ENCODE assay signal across 20 cellular contexts in the genomic region with DNA sequence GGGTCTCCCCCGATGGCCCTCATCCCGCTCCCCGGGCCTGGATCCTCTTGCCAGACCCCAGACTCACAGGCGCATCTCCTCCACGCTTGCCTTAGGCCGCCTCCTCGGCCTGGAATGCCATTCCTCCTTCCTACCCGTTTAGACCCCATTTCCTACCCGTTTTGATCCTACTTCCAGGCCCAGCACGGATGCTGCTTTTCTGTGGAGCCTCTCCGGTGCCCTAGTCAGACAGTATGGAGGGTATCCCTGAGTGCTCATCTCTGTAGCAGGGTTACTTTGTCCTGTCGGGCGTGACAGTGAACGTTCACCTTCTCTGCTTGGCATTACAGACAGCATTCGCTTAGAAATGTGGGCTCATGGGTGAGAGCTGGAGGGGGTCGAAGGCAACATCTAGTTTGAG. TPM values are rescaled to one million over a fixed set of nuclear protein-coding genes. Genes with fewer than 3 reads are reported as not detected.
DNase-seq lines count a peak whose midpoint lies in the region; ATAC-seq and TF ChIP-seq lines count a peak whose summit lies in the region.
"Had no signal": no experiment of that assay in that cellular context is flagged by ENCODE, and none has a peak within 500 bp of the region (broad histone marks: within the 10 kb centered on the region; RNA-seq: fewer than 3 reads in every experiment).

No MANE protein-coding gene starts in this region.

- WGBS in mammary epithelial cell (ENCODE audit: low coverage, missing lambda C conversion rate) = 78% methylated on average over 15 of the region's 16 CpGs
- WGBS in gastroesophageal sphincter (ENCODE audit: low coverage in 1 of 2), 2 donors = 53 to 82% methylated on average over 13 to 14 of the region's 16 CpGs

- no peak overlapping the region for H3K4me2 ChIP-seq in mammary epithelial cell (ENCODE audit: insufficient read depth, low read depth, low read length)

- no peaks in the 10 kb centered on the region for H3K9me3 Mint-ChIP-seq in MCF 10A (ENCODE audit: unreplicated experiment)
- H3K9me3 Mint-ChIP-seq: CD4-positive, CD25-positive, alpha-beta regulatory T cell had no signal

- BruUV-seq in MCF 10A (replicated peaks; lab: Mats Ljungman, UMichigan) = no TSS peak
- BruUV-seq in mammary epithelial cell (replicated peaks; lab: Mats Ljungman, UMichigan) = no TSS peak

- H3K9me3 ChIP-seq in mammary epithelial cell (replicated peaks; ENCODE audit: insufficient read depth, low read length) (no peaks in the 10 kb centered on the region), gastroesophageal sphincter (no peaks in the 10 kb centered on the region)
- H3K9me3 ChIP-seq: Caco-2 had no signal

- CTCF ChIA-PET in MCF 10A (lab: Yijun Ruan, JAX) = interaction anchor here (0.6 to 1.0 kb wide), 4 partner anchors 11 to 81 kb away, joined by 3 to 5 read pairs (median 3); no protein-coding TSS in a partner anchor
- CTCF ChIA-PET in mammary epithelial cell (lab: Charles Lee; ENCODE audit: low non-redundant PET) = no interaction called here

- TF ChIP-seq POLR2A in gastroesophageal sphincter (IDR thresholded peaks at IDR 0.05) = no peak

- no peak overlapping the region for H3K4me3 ChIP-seq in mammary epithelial cell (replicated peaks in 1 of 3; ENCODE audit: insufficient read depth in 1 of 3, low read depth in 2 of 3, low read length in 3 of 3)
- no peak overlapping the region for H3K4me3 ChIP-seq in gastroesophageal sphincter
- no peak overlapping the region for H3K4me3 ChIP-seq in rectal smooth muscle tissue (ENCODE audit: low read length)

- peak overlapping the region; percentile 88 for H3K27ac Mint-ChIP-seq in MCF 10A (ENCODE audit: low read depth, unreplicated experiment)
- H3K27ac Mint-ChIP-seq: B cell; CD4-positive, CD25-positive, alpha-beta regulatory T cell had no signal

- H3K4me1 ChIP-seq in mammary epithelial cell (ENCODE audit: insufficient read depth, low read length) (peaks cover 15% of the 10 kb centered on the region), gastroesophageal sphincter (peaks cover 0 to 84% (median 8%) of the 10 kb centered on the region in 3 donors), rectal smooth muscle tissue (ENCODE audit: control insufficient read depth, insufficient read depth, low read length) (peaks cover 30% of the 10 kb centered on the region)
- H3K4me1 ChIP-seq: Caco-2 had no signal

- H2AFZ ChIP-seq in mammary epithelial cell (ENCODE audit: low read depth, low read length) = no peak overlapping the region

- no peaks in the 10 kb centered on the region for H3K79me2 ChIP-seq in mammary epithelial cell (ENCODE audit: insufficient read depth, low read length)

- H3K9ac ChIP-seq in mammary epithelial cell (ENCODE audit: insufficient read depth, low read length) = no peak overlapping the region
- H3K9ac ChIP-seq in rectal smooth muscle tissue (ENCODE audit: low read length) = no peak overlapping the region

- POLR2A ChIA-PET in MCF 10A (lab: Yijun Ruan, JAX) = interaction anchor here (1.3 kb wide), 1 partner anchor 127 kb away, joined by 7 read pairs; no protein-coding TSS in a partner anchor

- peaks cover 30% of the 10 kb centered on the region for H3K4me1 Mint-ChIP-seq in MCF 10A (ENCODE audit: insufficient read depth, unreplicated experiment)
- H3K4me1 Mint-ChIP-seq: B cell had no signal

- H3K36me3 Mint-ChIP-seq in MCF 10A (ENCODE audit: insufficient read depth, unreplicated experiment) = peaks cover 1% of the 10 kb centered on the region
- H3K36me3 Mint-ChIP-seq: CD4-positive, CD25-positive, alpha-beta regulatory T cell had no signal

- H3K27me3 Mint-ChIP-seq in MCF 10A (ENCODE audit: insufficient read depth, unreplicated experiment) = no peaks in the 10 kb centered on the region

- intact Hi-C loops in MCF 10A (cut with micrococcal nuclease) (no loop called here), mammary epithelial cell (cut with micrococcal nuclease) (no loop called here)

- H3K27ac ChIP-seq in mammary epithelial cell (ENCODE audit: insufficient read depth, low read depth, low read length) (no peak overlapping the region), gastroesophageal sphincter (peak overlapping the region; percentile 26 to 83 (median 73)), rectal smooth muscle tissue (ENCODE audit: low read depth, low read length) (peak overlapping the region; percentile 81)
- H3K27ac ChIP-seq: 22Rv1 had no signal

- no peak for DNase-seq in MCF 10A (ENCODE audit: unreplicated experiment)
- no peak for DNase-seq in mammary epithelial cell
- DNase-seq in iPS-NIHi11 (ENCODE audit: low spot score) = no peak
- no peak for DNase-seq in NCI-H2171 (lab: John Stamatoyannopoulos, UW)
- DNase-seq: Caco-2; CD4-positive, CD25-positive, alpha-beta regulatory T cell; DMS153; GDM1; NCI-H1105; NCI-H2081; NCI-H748 treated with DMSO at 0.1 percent for 48 hours; NK-92 treated with Interleukin-12 subunit alpha and Interleukin-12 subunit beta, amount 100 ng/mL, for 24 hours; SHP77 had no signal

- dilution Hi-C loops in mammary epithelial cell (cut with HindIII; ENCODE audit: low sequenced_read_pairs) = no loop called here

- H3K27me3 ChIP-seq in mammary epithelial cell (ENCODE audit: insufficient read depth, low read length) = no peaks in the 10 kb centered on the region
- H3K27me3 ChIP-seq in gastroesophageal sphincter = no peaks in the 10 kb centered on the region
- H3K27me3 ChIP-seq in rectal smooth muscle tissue (ENCODE audit: control insufficient read depth, insufficient read depth, low read length) = no peaks in the 10 kb centered on the region

- ATAC-seq in gastroesophageal sphincter (no peak), HG03521 (IDR thresholded peaks at IDR 0.05; ENCODE audit: unreplicated experiment) (no peak)
- ATAC-seq in activated CD4-positive, CD25-positive, alpha-beta regulatory T cell treated with anti-CD3 and anti-CD28 coated beads, Interleukin-2, amount 50 U/mL, for 24 hours = no peak

- TF ChIP-seq CTCF in MCF 10A (IDR thresholded peaks at IDR 0.05; ENCODE audit: unreplicated experiment) (no peak), mammary epithelial cell (conservative IDR thresholded peaks at IDR 0.05 in 1 of 2, IDR thresholded peaks at IDR 0.05 in 1 of 2; ENCODE audit: extremely low read depth in 1 of 2, insufficient read depth in 1 of 2, low read depth in 1 of 2, low read length in 2 of 2) (no peak), gastroesophageal sphincter (IDR thresholded peaks at IDR 0.05) (no peak)

- H4K20me1 ChIP-seq in mammary epithelial cell (ENCODE audit: insufficient read depth, low read length) = no peaks in the 10 kb centered on the region

- H3K4me3 Mint-ChIP-seq in MCF 10A (ENCODE audit: unreplicated experiment) = no peak overlapping the region
- H3K4me3 Mint-ChIP-seq: B cell had no signal

- TF ChIP-seq EP300 in gastroesophageal sphincter (IDR thresholded peaks at IDR 0.05) = no peak

- H3K36me3 ChIP-seq in mammary epithelial cell (ENCODE audit: insufficient read depth, low read length) (no peaks in the 10 kb centered on the region), gastroesophageal sphincter (no peaks in the 10 kb centered on the region), rectal smooth muscle tissue (ENCODE audit: control insufficient read depth, insufficient read depth, low read length) (no peaks in the 10 kb centered on the region)

- in situ Hi-C loops in mammary epithelial cell (cut with MboI; ENCODE audit: low sequenced_read_pairs in 2 of 2) = no loop called here

RNA-seq across cellular contexts. Expression of a gene that starts 9.3 kb away (rescaled TPM):
- total RNA-seq in MCF 10A (2022) (0.16 TPM in 1 of 2 replicates, not detected in the other), mammary epithelial cell (not detected), gastroesophageal sphincter (1 to 10 TPM; 1.5 to 3.8 (median 1.9) TPM)
- 0.09 TPM for polyA plus RNA-seq in mammary epithelial cell
- polyA minus RNA-seq in mammary epithelial cell = not detected
- total RNA-seq: NCI-H460 had no signal
